14 cellular contexts compared by ENCODE assay signal in the genomic region with DNA sequence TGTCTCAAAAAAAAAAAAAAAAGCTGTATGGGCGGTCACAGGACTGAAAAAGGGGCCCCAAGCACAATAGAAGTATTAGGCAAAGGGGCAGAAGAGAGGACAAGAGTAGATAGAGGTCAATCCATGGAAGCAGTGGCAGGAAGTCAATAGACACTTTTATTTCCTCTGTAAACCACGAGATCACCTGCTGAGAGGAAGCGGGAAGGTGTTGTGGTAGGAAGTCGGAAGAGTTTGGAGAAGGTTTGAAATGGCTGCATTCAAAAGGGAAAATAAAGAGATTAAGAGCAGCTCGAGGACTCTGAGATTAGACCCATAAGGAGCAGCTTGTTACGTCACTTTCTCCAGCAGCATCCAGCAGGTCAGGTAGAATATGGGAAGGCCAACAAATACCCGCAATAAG.
"Had no signal": no experiment of that assay in that cellular context is flagged by ENCODE, and none has a peak within 500 bp of the region (broad histone marks: within the 10 kb centered on the region; RNA-seq: fewer than 3 reads in every experiment).

No MANE protein-coding gene starts in this region.

- H3K27ac Mint-ChIP-seq: activated CD4-positive, alpha-beta memory T cell treated with anti-CD3 and anti-CD28 coated beads for 36 hours; activated T-cell treated with anti-CD3 and anti-CD28 coated beads, Interleukin-2, amount 50 U/mL, for 72 hours had no signal

- H3K9me3 Mint-ChIP-seq: activated CD4-positive, alpha-beta memory T cell treated with anti-CD3 and anti-CD28 coated beads for 36 hours; activated T-cell treated with anti-CD3 and anti-CD28 coated beads, Interleukin-2, amount 50 U/mL, for 72 hours had no signal

- H3K9me3 ChIP-seq: gastrocnemius medialis, lower lobe of right lung, pancreas, thoracic aorta had no signal

- H3K4me3 ChIP-seq: gastrocnemius medialis, lower lobe of right lung, pancreas, thoracic aorta had no signal

- H3K4me1 ChIP-seq: gastrocnemius medialis, lower lobe of right lung, pancreas had no signal

- H3K36me3 Mint-ChIP-seq: activated CD4-positive, alpha-beta memory T cell treated with anti-CD3 and anti-CD28 coated beads for 36 hours had no signal

- H3K36me3 ChIP-seq: gastrocnemius medialis, lower lobe of right lung, pancreas, thoracic aorta had no signal

- DNase-seq: activated CD4-positive, alpha-beta memory T cell treated with anti-CD3 and anti-CD28 coated beads for 36 hours; activated gamma-delta T cell treated with Interleukin-2 at 50 U/mL for 16 hours; activated T-cell treated with anti-CD3 and anti-CD28 coated beads, Interleukin-2, amount 50 U/mL, for 72 hours; dermis blood vessel endothelial cell; erythroblast; gastrocnemius medialis; left colon; lower lobe of right lung; midbrain; pancreas; stimulated activated CD4-positive, alpha-beta T cell treated with anti-CD3 and anti-CD28 coated beads, Interleukin-1b, Interleukin-23, amount 100 ng/mL, for 48 hours; T-helper 9 cell had no signal

- H3K4me3 Mint-ChIP-seq: activated CD4-positive, alpha-beta memory T cell treated with anti-CD3 and anti-CD28 coated beads for 36 hours; activated T-cell treated with anti-CD3 and anti-CD28 coated beads, Interleukin-2, amount 50 U/mL, for 72 hours had no signal

- H3K27ac ChIP-seq: gastrocnemius medialis, lower lobe of right lung, pancreas, thoracic aorta had no signal

- ATAC-seq: activated CD4-positive, CD25-positive, alpha-beta regulatory T cell treated with anti-CD3 and anti-CD28 coated beads, Interleukin-2, amount 50 U/mL, for 24 hours; activated T-cell treated with anti-CD3 and anti-CD28 coated beads, Interleukin-2, amount 50 U/mL, for 72 hours; gastrocnemius medialis; left colon; lower lobe of right lung; pancreas had no signal

- H3K27me3 ChIP-seq: gastrocnemius medialis, pancreas had no signal
